In the genomic region with DNA sequence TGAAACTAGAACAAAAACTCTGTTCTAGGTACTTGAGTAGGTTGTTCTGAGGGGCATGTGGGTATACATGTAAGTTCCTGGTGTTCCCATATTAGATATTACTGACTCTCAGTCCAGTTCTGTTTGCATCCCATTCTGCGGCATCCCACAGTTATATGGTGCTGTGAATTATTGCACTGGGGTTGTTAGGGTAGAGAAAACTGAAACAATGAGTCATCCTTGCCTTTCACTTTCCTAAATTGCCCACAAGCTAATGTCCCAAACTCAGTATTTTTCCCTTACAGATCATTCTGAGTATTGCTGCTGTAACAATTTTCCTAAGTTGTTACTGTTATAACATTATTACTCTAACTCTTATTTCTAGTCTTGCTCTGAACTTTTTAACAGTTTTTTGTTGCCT, we compare ENCODE assay signal across 8 cellular contexts. TPM values are rescaled to one million over a fixed set of nuclear protein-coding genes. Genes with fewer than 3 reads are reported as not detected.
DNase-seq lines count a peak whose midpoint lies in the region; ATAC-seq lines count a peak whose summit lies in the region.
"Had no signal": no experiment of that assay in that cellular context is flagged by ENCODE, and none has a peak within 500 bp of the region (broad histone marks: within the 10 kb centered on the region; RNA-seq: fewer than 3 reads in every experiment).

No MANE protein-coding gene starts in this region.

- ATAC-seq in GM18517 (IDR thresholded peaks at IDR 0.05; ENCODE audit: unreplicated experiment) = peak; percentile 30
- peak; percentile 29 for ATAC-seq in GM21576 (IDR thresholded peaks at IDR 0.05; ENCODE audit: unreplicated experiment)
- no peak for ATAC-seq in GM19397 (IDR thresholded peaks at IDR 0.05; ENCODE audit: unreplicated experiment)

- DNase-seq in HT1080 (ENCODE audit: low read depth) = peak; percentile 27
- DNase-seq in fibroblast of peridontal ligament (ENCODE audit: extremely low read depth) = peak; percentile 52
- no peak for DNase-seq in H4 (ENCODE audit: low spot score)
- no peak for DNase-seq in NCI-H2227 (lab: John Stamatoyannopoulos, UW; ENCODE audit: unreplicated experiment)
- DNase-seq: NCI-H524 treated with DMSO at 0.1 percent for 48 hours had no signal

RNA-seq across cellular contexts. Expression of a gene that starts 3.0 kb away (rescaled TPM):
- 75.1 and 99.1 TPM in 2 replicates for total RNA-seq in HT1080 (2014; rRNA removed; shearing (Covaris generic))
- 56.3 and 67.4 TPM in 2 replicates for polyA plus RNA-seq in HT1080 (2015; cell fraction: cytosol; rRNA removed)
- polyA plus RNA-seq in HT1080 (2015; cell fraction: nucleus; rRNA removed) = 192 and 205 TPM in 2 replicates
- 62.1 and 68.6 TPM in 2 replicates for total RNA-seq in H4 (2014; rRNA removed; shearing (Covaris generic))

Comparison
In these comparisons a context has a peak if more than half of its experiments do, and no peak if none do; other contexts are left out.
1. DNase-seq: peak in HT1080 (single experiment) and fibroblast of peridontal ligament (single experiment); none in H4 (single experiment) and NCI-H2227 (single experiment).